Comparison of ENCODE assay signal across 9 cellular contexts in the genomic region with DNA sequence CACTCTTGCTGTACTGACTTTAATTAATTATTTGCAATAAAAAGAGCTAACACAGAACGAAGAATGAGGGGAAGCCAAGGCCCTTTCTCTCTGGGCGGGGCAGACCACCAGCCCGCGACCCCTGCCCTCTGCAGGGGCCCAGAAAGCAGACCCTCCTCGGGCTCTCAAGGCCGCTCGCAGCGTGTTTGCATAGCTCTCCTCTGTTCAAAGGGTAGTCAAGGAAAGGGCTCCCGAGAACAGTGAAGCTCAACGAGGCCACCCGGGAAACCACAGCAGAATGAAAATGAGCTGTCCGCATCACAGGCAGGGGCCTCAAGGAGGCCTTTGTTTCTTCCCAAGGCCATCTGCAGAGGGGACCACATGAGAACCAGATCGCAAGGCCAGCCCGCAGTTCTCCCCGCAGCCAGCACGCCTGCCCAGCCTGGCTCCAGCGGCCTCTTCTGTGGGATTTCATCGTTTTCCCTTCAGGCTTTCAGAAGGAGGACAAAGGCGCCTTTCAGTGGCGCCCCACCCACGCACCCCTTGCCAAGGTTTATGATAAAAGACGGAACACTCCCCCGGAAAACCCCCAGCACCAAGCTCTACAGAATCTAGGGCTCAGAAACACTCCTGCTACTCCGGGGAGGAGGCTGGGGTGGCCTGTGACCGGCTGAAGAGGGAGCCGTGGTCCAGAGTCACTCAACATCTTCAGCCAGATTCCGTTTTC. TPM values are rescaled to one million over a fixed set of nuclear protein-coding genes. Genes with fewer than 3 reads are reported as not detected.
A peak's percentile ranks its signal among the peaks of the same experiment; 100 is the strongest.
DNase-seq lines count a peak whose midpoint lies in the region; ATAC-seq and TF ChIP-seq lines count a peak whose summit lies in the region.
"Had no signal": no experiment of that assay in that cellular context is flagged by ENCODE, and none has a peak within 500 bp of the region (broad histone marks: within the 10 kb centered on the region; RNA-seq: fewer than 3 reads in every experiment).

No MANE protein-coding gene starts in this region.

- H3K4me2 ChIP-seq in hepatocyte = peak overlapping the region; percentile 3
- H3K4me2 ChIP-seq in parathyroid adenoma (ENCODE audit: low read length) = no peak overlapping the region

- TF ChIP-seq CTCF in ascending aorta (IDR thresholded peaks at IDR 0.05) = peak in 1 of 3 experiments; percentile 20
- TF ChIP-seq CTCF in hepatocyte (IDR thresholded peaks at IDR 0.05; ENCODE audit: poor library complexity) = no peak
- TF ChIP-seq CTCF in parathyroid adenoma (IDR thresholded peaks at IDR 0.05) = no peak

- H3K27me3 Mint-ChIP-seq in activated T-cell treated with anti-CD3 and anti-CD28 coated beads, Interleukin-2, amount 50 U/mL, for 4 hours (ENCODE audit: low read depth) = no peaks in the 10 kb centered on the region

- no peak overlapping the region for H2AFZ ChIP-seq in hepatocyte
- H2AFZ ChIP-seq in parathyroid adenoma = no peak overlapping the region

- intact Hi-C loops in ascending aorta (cut with DNase I) = loop anchor here (5.0 kb wide), 1 partner anchor 35 kb away; no protein-coding TSS in a partner anchor

- peaks cover 0 to 24% of the 10 kb centered on the region in 2 donors for H3K36me3 ChIP-seq in ascending aorta
- no peaks in the 10 kb centered on the region for H3K36me3 ChIP-seq in hepatocyte (replicated peaks; ENCODE audit: insufficient read depth, low read depth)
- H3K36me3 ChIP-seq in parathyroid adenoma (ENCODE audit: control insufficient read depth, insufficient read depth, low read length) = no peaks in the 10 kb centered on the region

- H3K36me3 Mint-ChIP-seq in activated T-cell treated with anti-CD3 and anti-CD28 coated beads, Interleukin-2, amount 50 U/mL, for 4 hours (ENCODE audit: insufficient read depth) = peaks cover 12% of the 10 kb centered on the region

- ATAC-seq in activated T-cell treated with anti-CD3 and anti-CD28 coated beads, Interleukin-2, amount 50 U/mL, for 4 hours = no peak
- ATAC-seq: GM12878 had no signal

- H3K27ac ChIP-seq in ascending aorta (peak overlapping the region; percentile 4 to 26), hepatocyte (peak overlapping the region; percentile 46), parathyroid adenoma (peak overlapping the region; percentile 31)

- DNase-seq in C1 segment of cervical spinal cord (lab: John Stamatoyannopoulos, UW) (peak in 13 of 14 donors; percentile 69 to 95 (median 87)), ascending aorta (ENCODE audit: low spot score in 2 of 2) (no peak), hepatocyte (ENCODE audit: low spot score) (no peak), kidney tubule cell (ENCODE audit: low spot score) (no peak), GM03348 (ENCODE audit: low spot score) (no peak)
- DNase-seq in activated T-cell treated with anti-CD3 and anti-CD28 coated beads, Interleukin-2, amount 50 U/mL, for 4 hours = no peak
- no peak for DNase-seq in NK-92 treated with Interleukin-12 subunit alpha and Interleukin-12 subunit beta, amount 100 ng/mL, for 24 hours (lab: John Stamatoyannopoulos, UW)

- H3K4me1 Mint-ChIP-seq in activated T-cell treated with anti-CD3 and anti-CD28 coated beads, Interleukin-2, amount 50 U/mL, for 4 hours (ENCODE audit: low read depth) = peaks cover 42% of the 10 kb centered on the region

- H3K4me3 ChIP-seq in ascending aorta (no peak overlapping the region), hepatocyte (no peak overlapping the region), parathyroid adenoma (ENCODE audit: low read depth, low read length) (no peak overlapping the region)
- H3K4me3 ChIP-seq: GM12878 had no signal

- H3K79me2 ChIP-seq in hepatocyte (peaks cover 18% of the 10 kb centered on the region), parathyroid adenoma (peaks cover 38% of the 10 kb centered on the region)

- no peaks in the 10 kb centered on the region for H3K9me3 ChIP-seq in ascending aorta
- no peaks in the 10 kb centered on the region for H3K9me3 ChIP-seq in hepatocyte (ENCODE audit: low read depth)
- no peaks in the 10 kb centered on the region for H3K9me3 ChIP-seq in parathyroid adenoma (ENCODE audit: control insufficient read depth, low read length)

- H3K4me3 Mint-ChIP-seq in activated T-cell treated with anti-CD3 and anti-CD28 coated beads, Interleukin-2, amount 50 U/mL, for 4 hours = no peak overlapping the region

- H3K27me3 ChIP-seq in ascending aorta = no peaks in the 10 kb centered on the region
- no peaks in the 10 kb centered on the region for H3K27me3 ChIP-seq in hepatocyte
- no peaks in the 10 kb centered on the region for H3K27me3 ChIP-seq in parathyroid adenoma (ENCODE audit: control insufficient read depth, insufficient read depth, low read length)

- H3K4me1 ChIP-seq in ascending aorta (peaks cover 12 to 41% of the 10 kb centered on the region in 2 donors), hepatocyte (ENCODE audit: insufficient read depth) (peaks cover 35% of the 10 kb centered on the region), parathyroid adenoma (peaks cover 41% of the 10 kb centered on the region)

- 80% methylated on average over 27 of the region's 27 CpGs for WGBS in hepatocyte (ENCODE audit: low lambda C conversion rate, missing lambda C conversion rate)

- no peaks in the 10 kb centered on the region for H3K9me2 ChIP-seq in hepatocyte (replicated peaks; ENCODE audit: insufficient read depth)

- H3K9me3 Mint-ChIP-seq in activated T-cell treated with anti-CD3 and anti-CD28 coated beads, Interleukin-2, amount 50 U/mL, for 4 hours = no peaks in the 10 kb centered on the region

- H4K20me1 ChIP-seq in hepatocyte (ENCODE audit: insufficient read depth, poor library complexity, severe bottlenecking) = no peaks in the 10 kb centered on the region

- no peak overlapping the region for H3K9ac ChIP-seq in parathyroid adenoma

RNA-seq across cellular contexts. Expression of a gene that starts 25.3 kb away (rescaled TPM):
- 19.5 TPM for total RNA-seq in ascending aorta
- total RNA-seq in hepatocyte = 20.5 and 22.2 TPM in 2 replicates
- polyA plus RNA-seq in hepatocyte = 28.2 and 37.7 TPM in 2 replicates
- total RNA-seq in activated T-cell treated with anti-CD3 and anti-CD28 coated beads, Interleukin-2, amount 50 U/mL, for 4 hours = 1 to 10 TPM; 5.4 to 8.8 (median 8.0) TPM

RNA-seq across cellular contexts. Expression of a gene that starts 40.1 kb away (rescaled TPM):
- 44.8 TPM for total RNA-seq in ascending aorta
- total RNA-seq in hepatocyte = 97.7 and 110 TPM in 2 replicates
- polyA plus RNA-seq in hepatocyte = 123 and 125 TPM in 2 replicates
- 10 to 100 TPM; 58.8 to 61.9 (median 61.4) TPM for total RNA-seq in activated T-cell treated with anti-CD3 and anti-CD28 coated beads, Interleukin-2, amount 50 U/mL, for 4 hours

RNA-seq across cellular contexts. Expression of a gene that starts 49.3 kb away (rescaled TPM):
- total RNA-seq in ascending aorta (not detected), hepatocyte (not detected in 2 replicates)
- polyA plus RNA-seq in hepatocyte = not detected in 2 replicates
- not detected for total RNA-seq in activated T-cell treated with anti-CD3 and anti-CD28 coated beads, Interleukin-2, amount 50 U/mL, for 4 hours
- total RNA-seq: GM12878 had no signal

Comparison
In these comparisons a context has a peak if more than half of its experiments do, and no peak if none do; other contexts are left out.
1. DNase-seq: peak in C1 segment of cervical spinal cord (13 of 14); none in ascending aorta (0 of 2), hepatocyte (single experiment), activated T-cell treated with anti-CD3 and anti-CD28 coated beads, Interleukin-2, amount 50 U/mL, for 4 hours (single experiment), kidney tubule cell (single experiment), NK-92 treated with Interleukin-12 subunit alpha and Interleukin-12 subunit beta, amount 100 ng/mL, for 24 hours (single experiment) and GM03348 (single experiment).
2. Peak in every context shown above with its lines, with median percentiles within 50 percentile points of each other: H3K27ac ChIP-seq.